10 cellular contexts compared by ENCODE assay signal in genomic region chr9:27499481-27499880, GRCh38. TPM values are rescaled to one million over a fixed set of nuclear protein-coding genes. Genes with fewer than 3 reads are reported as not detected.
A peak's percentile ranks its signal among the peaks of the same experiment; 100 is the strongest.
DNase-seq lines count a peak whose midpoint lies in the region; ATAC-seq and TF ChIP-seq lines count a peak whose summit lies in the region.
"Had no signal": no experiment of that assay in that cellular context is flagged by ENCODE, and none has a peak within 500 bp of the region (broad histone marks: within the 10 kb centered on the region; RNA-seq: fewer than 3 reads in every experiment).

No MANE protein-coding gene starts in this region.

- no peaks in the 10 kb centered on the region for H3K9me3 ChIP-seq in HEK293 (ENCODE audit: control insufficient read depth, insufficient read depth, low read depth, low read length)
- H3K9me3 ChIP-seq: psoas muscle had no signal

- peaks cover 11% of the 10 kb centered on the region for H3K4me1 ChIP-seq in HEK293 (ENCODE audit: control insufficient read depth, insufficient read depth, low read length)
- H3K4me1 ChIP-seq: psoas muscle had no signal

- TF ChIP-seq CTCF in HEK293 (tag by site-specific recombination; IDR thresholded peaks at IDR 0.05) (no peak), RWPE1 (conservative IDR thresholded peaks at IDR 0.05; ENCODE audit: low read depth) (no peak)

- H3K4me3 ChIP-seq in HEK293 (ENCODE audit: low read depth, low read length): no peak overlapping the region
- H3K4me3 ChIP-seq: psoas muscle had no signal

- DNase-seq in Daoy (ENCODE audit: low read depth) (peak; percentile 73), RWPE1 (ENCODE audit: low spot score) (peak; percentile 74), iPS-NIHi11 (ENCODE audit: low spot score) (peak; percentile 19), NCI-H1105 (lab: John Stamatoyannopoulos, UW) (no peak), left ventricle myocardium superior (no peak)
- DNase-seq: NCI-H526 treated with DMSO at 0.1 percent for 48 hours, psoas muscle had no signal

- POLR2A ChIA-PET in HEK293 (lab: Yijun Ruan, JAX): no interaction called here
- POLR2A ChIA-PET in RWPE1 (lab: Yijun Ruan, JAX; ENCODE audit: low non-redundant PET): no interaction called here

- no peak overlapping the region for H3K27ac ChIP-seq in HEK293 (ENCODE audit: extremely low read depth, low read depth, low read length)
- H3K27ac ChIP-seq in RWPE1: no peak overlapping the region
- H3K27ac ChIP-seq: psoas muscle had no signal

- ATAC-seq in HG03159 (IDR thresholded peaks at IDR 0.05; ENCODE audit: unreplicated experiment) (no peak), left ventricle myocardium superior (no peak), HG03457 (IDR thresholded peaks at IDR 0.05; ENCODE audit: unreplicated experiment) (no peak)
- ATAC-seq: psoas muscle had no signal

- intact Hi-C loops in left ventricle myocardium superior (cut with micrococcal nuclease): no loop called here

- CTCF ChIA-PET in HEK293 (lab: Yijun Ruan, JAX): interaction anchor here (0.6 kb wide), 1 partner anchor 221 kb away, joined by 3 read pairs; no protein-coding TSS in a partner anchor
- CTCF ChIA-PET in RWPE1 (lab: Yijun Ruan, JAX): interaction anchor here (0.5 to 0.7 kb wide), 2 partner anchors 30 to 468 kb away, joined by 3 to 5 read pairs; partner anchors contain the start of gene MOB3B

- H3K36me3 ChIP-seq in HEK293 (ENCODE audit: control insufficient read depth in 2 of 2, insufficient read depth in 1 of 2, low read length in 2 of 2): no peaks in the 10 kb centered on the region

TF ChIP-seq in HEK293, 187 proteins besides CTCF, POLR2A, EP300 and RAD21:
- TF ChIP-seq ZNF280C (tag by site-specific recombination; IDR thresholded peaks at IDR 0.05) (no peak), PRDM6 (tag by site-specific recombination; IDR thresholded peaks at IDR 0.05) (peak; percentile 60), ZNF624 (tag by site-specific recombination; IDR thresholded peaks at IDR 0.05) (no peak), SP7 (tag by site-specific recombination; IDR thresholded peaks at IDR 0.05) (0 out of 2 replicates have a peak, but pooled peaks have one; percentile 10), ZNF658 (tag by site-specific recombination; IDR thresholded peaks at IDR 0.05) (no peak), ZNF645 (tag by site-specific recombination; IDR thresholded peaks at IDR 0.05) (no peak), PRDM1 (tag by site-specific recombination; IDR thresholded peaks at IDR 0.05) (peak; percentile 64)
TF ChIP-seq in HEK293: peak in this region for 3.

RNA-seq across cellular contexts. Expression of gene IFNK, which starts 24.6 kb away (rescaled TPM):
- not detected in 2 replicates for total RNA-seq in Daoy (2014; rRNA removed; shearing (Covaris generic))
- total RNA-seq in left ventricle myocardium superior: not detected
- total RNA-seq: psoas muscle had no signal

RNA-seq across cellular contexts. Expression of gene MOB3B, which starts 30.1 kb away (rescaled TPM):
- 0.83 and 0.91 TPM in 2 replicates for total RNA-seq in Daoy (2014; rRNA removed; shearing (Covaris generic))
- total RNA-seq in left ventricle myocardium superior: 1.7 TPM

Comparison
In these comparisons a context has a peak if more than half of its experiments do, and no peak if none do; other contexts are left out.
1. DNase-seq: peak in Daoy (single experiment), RWPE1 (single experiment) and iPS-NIHi11 (single experiment); none in NCI-H1105 (single experiment) and left ventricle myocardium superior (single experiment).